Comparison of ENCODE assay signal across 26 cellular contexts in genomic region chr10:55232553-55232952, GRCh38.
A peak's percentile ranks its signal among the peaks of the same experiment; 100 is the strongest.
DNase-seq lines count a peak whose midpoint lies in the region; ATAC-seq lines count a peak whose summit lies in the region.
"Had no signal": no experiment of that assay in that cellular context is flagged by ENCODE, and none has a peak within 500 bp of the region (broad histone marks: within the 10 kb centered on the region; RNA-seq: fewer than 3 reads in every experiment).

No MANE protein-coding gene starts in this region.

- ATAC-seq in activated CD4-positive, alpha-beta T cell treated with anti-CD3 and anti-CD28 coated beads for 36 hours, result no peak
- ATAC-seq: activated T-cell treated with anti-CD3 and anti-CD28 coated beads, Interleukin-2, amount 50 U/mL, for 72 hours; body of pancreas; left ventricle myocardium superior; mucosa of descending colon; natural killer cell treated with Interleukin-12 subunit alpha and Interleukin-12 subunit beta and Interleukin-15 and Interleukin-18, amount 100 ng/mL, for 72 hours; PC-3; Right ventricle myocardium inferior; WTC11 had no signal

- no peak overlapping the region for H4K8ac ChIP-seq in neuronal stem cell (ENCODE audit: low read depth, low read length)

- H3K9ac ChIP-seq in adipocyte (ENCODE audit: low read length) (no peak overlapping the region), neuronal stem cell (ENCODE audit: low read depth, low read length, poor library complexity) (no peak overlapping the region), Karpas-422 (ENCODE audit: low read length) (no peak overlapping the region)

- H2BK5ac ChIP-seq in neuronal stem cell (ENCODE audit: low read length), result no peak overlapping the region

- H3K27me3 ChIP-seq in adipocyte (replicated peaks; ENCODE audit: control insufficient read depth, insufficient read depth, low read length), result no peaks in the 10 kb centered on the region
- no peaks in the 10 kb centered on the region for H3K27me3 ChIP-seq in neuronal stem cell (ENCODE audit: control insufficient read depth in 3 of 3, insufficient read depth in 3 of 3, low read depth in 1 of 3, low read length in 3 of 3)
- no peaks in the 10 kb centered on the region for H3K27me3 ChIP-seq in Karpas-422 (ENCODE audit: low read length)
- H3K27me3 ChIP-seq: body of pancreas, dorsolateral prefrontal cortex, tibial artery had no signal

- no peak overlapping the region for H2BK12ac ChIP-seq in neuronal stem cell (ENCODE audit: low read length)

- H3K79me2 ChIP-seq in Karpas-422 (ENCODE audit: low read length), result no peaks in the 10 kb centered on the region

- H3K4me3 ChIP-seq in adipocyte (ENCODE audit: low read length) (peak overlapping the region; percentile 69), neuronal stem cell (ENCODE audit: low read length in 2 of 2) (no peak overlapping the region), Karpas-422 (ENCODE audit: low read length) (no peak overlapping the region)
- H3K4me3 ChIP-seq: body of pancreas, mucosa of descending colon, tibial artery had no signal

- no peak overlapping the region for H3K4me3 Mint-ChIP-seq in activated CD4-positive, alpha-beta T cell treated with anti-CD3 and anti-CD28 coated beads for 36 hours
- H3K4me3 Mint-ChIP-seq: activated T-cell treated with anti-CD3 and anti-CD28 coated beads, Interleukin-2, amount 50 U/mL, for 72 hours; CD14-positive monocyte; natural killer cell treated with Interleukin-12 subunit alpha and Interleukin-12 subunit beta and Interleukin-15 and Interleukin-18, amount 100 ng/mL, for 72 hours; WTC11 had no signal

- H3K36me3 Mint-ChIP-seq in activated CD4-positive, alpha-beta T cell treated with anti-CD3 and anti-CD28 coated beads for 36 hours (ENCODE audit: low read depth), result no peaks in the 10 kb centered on the region
- H3K36me3 Mint-ChIP-seq: CD14-positive monocyte; natural killer cell treated with Interleukin-12 subunit alpha and Interleukin-12 subunit beta and Interleukin-15 and Interleukin-18, amount 100 ng/mL, for 72 hours; WTC11 had no signal

- H2AK5ac ChIP-seq in neuronal stem cell (ENCODE audit: low read depth, low read length), result no peak overlapping the region

- H3K4me2 ChIP-seq in neuronal stem cell (ENCODE audit: insufficient read depth, low read length, poor library complexity, severe bottlenecking) (no peak overlapping the region), Karpas-422 (ENCODE audit: low read depth, low read length, poor library complexity, severe bottlenecking) (no peak overlapping the region)

- H3K18ac ChIP-seq in neuronal stem cell (ENCODE audit: low read length), result no peak overlapping the region

- no peaks in the 10 kb centered on the region for H3K4me1 Mint-ChIP-seq in activated CD4-positive, alpha-beta T cell treated with anti-CD3 and anti-CD28 coated beads for 36 hours
- H3K4me1 Mint-ChIP-seq: CD14-positive monocyte had no signal

- DNase-seq in NCI-H82 (lab: John Stamatoyannopoulos, UW) (peak; percentile 0), NCI-H82 treated with DMSO at 0.1 percent for 48 hours (lab: John Stamatoyannopoulos, UW; ENCODE audit: unreplicated experiment) (no peak), adipocyte (ENCODE audit: low read depth) (no peak), neuronal stem cell (ENCODE audit: low spot score) (no peak), Karpas-422 (no peak), NCI-H2029 treated with DMSO at 0.1 percent for 48 hours (lab: John Stamatoyannopoulos, UW) (no peak)
- DNase-seq in activated CD4-positive, alpha-beta T cell treated with anti-CD3 and anti-CD28 coated beads for 36 hours, result no peak
- DNase-seq: activated CD4-positive, alpha-beta T cell treated with anti-CD3 and anti-CD28 coated beads, Interleukin-2, amount 50 U/mL, for 4 hours; activated naive CD4-positive, alpha-beta T cell; activated T-cell treated with anti-CD3 and anti-CD28 coated beads, Interleukin-2, amount 50 U/mL, for 72 hours; body of pancreas; dorsolateral prefrontal cortex; HCEC 1CT; left ventricle myocardium superior; mucosa of descending colon; NCI-H2029; NCI-H345; PC-3; stimulated activated CD8-positive, alpha-beta memory T cell treated with anti-CD3 and anti-CD28 coated beads, Interleukin-4, amount 100 ng/mL, for 48 hours; tibial artery had no signal

- POLR2A ChIA-PET in activated CD4-positive, alpha-beta T cell treated with anti-CD3 and anti-CD28 coated beads for 36 hours (lab: Charles Lee), result no interaction called here

- H3K36me3 ChIP-seq in KOPT-K1 (ENCODE audit: insufficient read depth, low read length) (no peaks in the 10 kb centered on the region), adipocyte (ENCODE audit: control insufficient read depth, insufficient read depth, low read length, severe bottlenecking) (no peaks in the 10 kb centered on the region), neuronal stem cell (replicated peaks in 1 of 2; ENCODE audit: control insufficient read depth in 2 of 2, insufficient read depth in 2 of 2, low read length in 2 of 2) (no peaks in the 10 kb centered on the region), Karpas-422 (ENCODE audit: insufficient read depth, low read length) (no peaks in the 10 kb centered on the region)
- H3K36me3 ChIP-seq: tibial artery had no signal

- H2BK15ac ChIP-seq in neuronal stem cell (ENCODE audit: low read length), result no peak overlapping the region

- no peak overlapping the region for H4K91ac ChIP-seq in neuronal stem cell (ENCODE audit: low read depth, low read length, poor library complexity)

- no peaks in the 10 kb centered on the region for H4K20me1 ChIP-seq in Karpas-422 (ENCODE audit: insufficient read depth, low read depth, low read length)

- H3K23ac ChIP-seq in neuronal stem cell (ENCODE audit: low read depth, low read length, poor library complexity), result no peak overlapping the region

- no peak overlapping the region for H3K4ac ChIP-seq in neuronal stem cell (ENCODE audit: low read length)

- H3K27me3 Mint-ChIP-seq in activated CD4-positive, alpha-beta T cell treated with anti-CD3 and anti-CD28 coated beads for 36 hours, result no peaks in the 10 kb centered on the region
- H3K27me3 Mint-ChIP-seq: natural killer cell treated with Interleukin-12 subunit alpha and Interleukin-12 subunit beta and Interleukin-15 and Interleukin-18, amount 100 ng/mL, for 72 hours had no signal

- H3K27ac ChIP-seq in KOPT-K1 (ENCODE audit: low read depth, low read length, poor library complexity, severe bottlenecking) (peak overlapping the region; percentile 57), neuronal stem cell (replicated peaks; ENCODE audit: low read length) (no peak overlapping the region), Karpas-422 (ENCODE audit: low read length) (no peak overlapping the region)
- H3K27ac ChIP-seq: 22Rv1, body of pancreas, dorsolateral prefrontal cortex, tibial artery had no signal

- no peaks in the 10 kb centered on the region for H3K9me3 ChIP-seq in KOPT-K1 (ENCODE audit: insufficient read depth, low read length, poor library complexity, severe bottlenecking)
- H3K9me3 ChIP-seq in adipocyte (ENCODE audit: control insufficient read depth, low read length), result no peaks in the 10 kb centered on the region
- no peaks in the 10 kb centered on the region for H3K9me3 ChIP-seq in neuronal stem cell (replicated peaks in 1 of 2; ENCODE audit: control insufficient read depth in 2 of 2, insufficient read depth in 1 of 2, low read depth in 1 of 2, low read length in 2 of 2)
- H3K9me3 ChIP-seq in Karpas-422 (ENCODE audit: low read length), result peaks cover 11% of the 10 kb centered on the region
- H3K9me3 ChIP-seq: body of pancreas, mucosa of descending colon, tibial artery had no signal

- no peak overlapping the region for H3K27ac Mint-ChIP-seq in activated CD4-positive, alpha-beta T cell treated with anti-CD3 and anti-CD28 coated beads for 36 hours
- H3K27ac Mint-ChIP-seq: activated T-cell treated with anti-CD3 and anti-CD28 coated beads, Interleukin-2, amount 50 U/mL, for 72 hours; CD14-positive monocyte; natural killer cell treated with Interleukin-12 subunit alpha and Interleukin-12 subunit beta and Interleukin-15 and Interleukin-18, amount 100 ng/mL, for 72 hours; WTC11 had no signal

- no peak overlapping the region for H3K14ac ChIP-seq in neuronal stem cell (ENCODE audit: low read length)

- no peaks in the 10 kb centered on the region for H3K9me3 Mint-ChIP-seq in activated CD4-positive, alpha-beta T cell treated with anti-CD3 and anti-CD28 coated beads for 36 hours (ENCODE audit: low read depth)
- H3K9me3 Mint-ChIP-seq: CD14-positive monocyte; natural killer cell treated with Interleukin-12 subunit alpha and Interleukin-12 subunit beta and Interleukin-15 and Interleukin-18, amount 100 ng/mL, for 72 hours; WTC11 had no signal

- H3K9me2 ChIP-seq in Karpas-422 (replicated peaks; ENCODE audit: insufficient read depth, low read length), result no peaks in the 10 kb centered on the region

- peak overlapping the region; percentile 33 for H2AFZ ChIP-seq in neuronal stem cell (ENCODE audit: low read length)
- no peak overlapping the region for H2AFZ ChIP-seq in Karpas-422 (ENCODE audit: low read length)

- CTCF ChIA-PET in activated CD4-positive, alpha-beta T cell treated with anti-CD3 and anti-CD28 coated beads for 36 hours (lab: Charles Lee), result no interaction called here

- H3K79me1 ChIP-seq in neuronal stem cell (ENCODE audit: low read depth, low read length), result no peaks in the 10 kb centered on the region

- no peak overlapping the region for H2BK120ac ChIP-seq in neuronal stem cell (ENCODE audit: low read depth, low read length)

- no CpG with 5 or more reads among the region's 1 CpG for WGBS in neuronal stem cell (ENCODE audit: extremely low coverage in 2 of 2, insufficient read length in 2 of 2, insufficient replicate concordance in 1 of 2), 2 donors

- intact Hi-C loops in activated CD4-positive, alpha-beta T cell treated with anti-CD3 and anti-CD28 coated beads for 36 hours (cut with DNase I, micrococcal nuclease), result no loop called here

- H3K4me1 ChIP-seq in adipocyte (ENCODE audit: control insufficient read depth, insufficient read depth, low read length), result peaks cover 2% of the 10 kb centered on the region
- no peaks in the 10 kb centered on the region for H3K4me1 ChIP-seq in neuronal stem cell (ENCODE audit: control insufficient read depth in 2 of 2, insufficient read depth in 1 of 2, low read depth in 1 of 2, low read length in 2 of 2)
- H3K4me1 ChIP-seq in Karpas-422 (ENCODE audit: low read length), result no peaks in the 10 kb centered on the region
- H3K4me1 ChIP-seq: body of pancreas, tibial artery had no signal
